ENCODE assay signal across 19 cellular contexts in genomic region chr3:41508063-41508696, GRCh38.
DNase-seq lines count a peak whose midpoint lies in the region; ATAC-seq, FAIRE-seq and TF ChIP-seq lines count a peak whose summit lies in the region.
"Had no signal": no experiment of that assay in that cellular context is flagged by ENCODE, and none has a peak within 500 bp of the region (broad histone marks: within the 10 kb centered on the region; RNA-seq: fewer than 3 reads in every experiment).

No MANE protein-coding gene starts in this region.

- peaks cover 10 to 56% (median 49%) of the 10 kb centered on the region in 9 donors for H3K9me3 Mint-ChIP-seq in naive thymus-derived CD8-positive, alpha-beta T cell

- intact Hi-C loops in kidney (cut with DNase I): no loop called here

- FAIRE-seq in H54 (lab: Jason Lieb, UNC) (peak; percentile 15), kidney (lab: Jason Lieb, UNC) (no peak)

- H3K36me3 ChIP-seq in RWPE2 (ENCODE audit: low read depth) (no peaks in the 10 kb centered on the region), kidney (ENCODE audit: control insufficient read depth in 1 of 2, insufficient read depth in 2 of 2, low read length in 2 of 2) (no peaks in the 10 kb centered on the region)
- H3K36me3 ChIP-seq: adrenal gland had no signal

- no peak for TF ChIP-seq POLR2A in H54 (IDR thresholded peaks at IDR 0.05; ENCODE audit: low read depth, low read length)

- peaks cover 12 to 48% (median 43%) of the 10 kb centered on the region in 3 donors for H3K36me3 Mint-ChIP-seq in naive thymus-derived CD8-positive, alpha-beta T cell

- POLR2A ChIA-PET in naive thymus-derived CD8-positive, alpha-beta T cell (lab: Charles Lee): no interaction called here

- H3K9me3 ChIP-seq in RWPE2 (ENCODE audit: severe bottlenecking): no peaks in the 10 kb centered on the region
- H3K9me3 ChIP-seq in kidney (ENCODE audit: control insufficient read depth in 1 of 2, low read length in 2 of 2): no peaks in the 10 kb centered on the region
- H3K9me3 ChIP-seq: adrenal gland had no signal

- no peak overlapping the region for H3K9ac ChIP-seq in kidney (ENCODE audit: low read length in 2 of 2)
- H3K9ac ChIP-seq: parathyroid adenoma had no signal

- H3K27ac Mint-ChIP-seq in naive thymus-derived CD8-positive, alpha-beta T cell: peak overlapping the region in 1 of 10 donors; percentile 10
- H3K27ac Mint-ChIP-seq: dendritic cell treated with granulocyte-macrophage colony-stimulating factor and Interleukin-4, amounts not matched to agents 40 ng/mL and 50 ng/mL, for 4 days; mesothelial cell of epicardium; T-helper 2 cell treated with Interferon-gamma antibody and Interleukin-4, amounts not matched to agents 5 μg/mL and 100 μg/mL, for 36 hours had no signal

- H3K4me1 ChIP-seq in RWPE2 (ENCODE audit: insufficient read depth, poor library complexity, severe bottlenecking) (peaks cover 10% of the 10 kb centered on the region), kidney (ENCODE audit: control insufficient read depth in 1 of 2, insufficient read depth in 1 of 2, low read depth in 1 of 2, low read length in 2 of 2) (no peaks in the 10 kb centered on the region)
- H3K4me1 ChIP-seq: adrenal gland, parathyroid adenoma had no signal

- H3K27ac ChIP-seq in RWPE2 (ENCODE audit: poor library complexity, severe bottlenecking) (peak overlapping the region; percentile 27), kidney (ENCODE audit: low read depth in 2 of 2, low read length in 2 of 2) (no peak overlapping the region)
- H3K27ac ChIP-seq: adrenal gland, parathyroid adenoma had no signal

- H3K4me1 Mint-ChIP-seq in naive thymus-derived CD8-positive, alpha-beta T cell: no peaks in the 10 kb centered on the region
- H3K4me1 Mint-ChIP-seq: mesothelial cell of epicardium had no signal

- no peaks in the 10 kb centered on the region for H3K27me3 Mint-ChIP-seq in naive thymus-derived CD8-positive, alpha-beta T cell
- H3K27me3 Mint-ChIP-seq: dendritic cell treated with granulocyte-macrophage colony-stimulating factor and Interleukin-4, amounts not matched to agents 40 ng/mL and 50 ng/mL, for 4 days had no signal

- peak; percentile 38 for TF ChIP-seq CTCF in RWPE2 (IDR thresholded peaks at IDR 0.05; ENCODE audit: poor library complexity, severe bottlenecking)
- TF ChIP-seq CTCF in kidney (IDR thresholded peaks at IDR 0.05; ENCODE audit: borderline replicate concordance, extremely low read depth, insufficient read depth): no peak

- DNase-seq in A172 (ENCODE audit: low spot score): peak; percentile 18
- no peak for DNase-seq in H54 (ENCODE audit: insufficient read length, low spot score)
- DNase-seq in RWPE2 (ENCODE audit: low spot score): peak; percentile 75
- peak; percentile 26 for DNase-seq in glomerular visceral epithelial cell (ENCODE audit: extremely low spot score)
- DNase-seq in naive thymus-derived CD8-positive, alpha-beta T cell: no peak
- DNase-seq in NCI-H2227 (lab: John Stamatoyannopoulos, UW; ENCODE audit: unreplicated experiment): no peak
- DNase-seq in dermis blood vessel endothelial cell: no peak
- no peak for DNase-seq in kidney
- DNase-seq: activated CD4-positive, alpha-beta T cell treated with anti-CD3 and anti-CD28 coated beads, Interleukin-2, amount 50 U/mL, for 1 hour; activated T-cell treated with anti-CD3 and anti-CD28 coated beads, Interleukin-2, amount 50 U/mL, for 4 hours; adrenal gland; NCI-H1092; NCI-H524 treated with DMSO at 0.1 percent for 48 hours; RPMI8226; stimulated activated CD4-positive, alpha-beta T cell treated with anti-CD3 and anti-CD28 coated beads, Interleukin-15, amount 100 ng/mL, for 24 hours had no signal

- no peaks in the 10 kb centered on the region for H3K27me3 ChIP-seq in RWPE2 (ENCODE audit: insufficient read depth, poor library complexity, severe bottlenecking)
- H3K27me3 ChIP-seq: adrenal gland had no signal

- H3K4me3 Mint-ChIP-seq in naive thymus-derived CD8-positive, alpha-beta T cell: no peak overlapping the region
- H3K4me3 Mint-ChIP-seq: activated T-cell treated with anti-CD3 and anti-CD28 coated beads, Interleukin-2, amount 50 U/mL, for 4 hours; dendritic cell treated with granulocyte-macrophage colony-stimulating factor and Interleukin-4, amounts not matched to agents 40 ng/mL and 50 ng/mL, for 4 days; mesothelial cell of epicardium; T-helper 2 cell treated with Interferon-gamma antibody and Interleukin-4, amounts not matched to agents 5 μg/mL and 100 μg/mL, for 36 hours had no signal

- ATAC-seq in RWPE2 (ENCODE audit: low read depth): peak; percentile 98
- no peak for ATAC-seq in naive thymus-derived CD8-positive, alpha-beta T cell
- ATAC-seq: activated T-cell treated with anti-CD3 and anti-CD28 coated beads, Interleukin-2, amount 50 U/mL, for 4 hours had no signal

- H3K4me3 ChIP-seq in RWPE2 (ENCODE audit: severe bottlenecking): no peak overlapping the region
- no peak overlapping the region for H3K4me3 ChIP-seq in kidney (ENCODE audit: low read length in 2 of 2)
- H3K4me3 ChIP-seq: adrenal gland had no signal

Comparison
In these comparisons a context has a peak if more than half of its experiments do, and no peak if none do; other contexts are left out.
1. DNase-seq: peak in A172 (single experiment), RWPE2 (single experiment) and glomerular visceral epithelial cell (single experiment); none in H54 (single experiment), naive thymus-derived CD8-positive, alpha-beta T cell (0 of 10), NCI-H2227 (single experiment), dermis blood vessel endothelial cell (single experiment) and kidney (single experiment).